26 cellular contexts compared by ENCODE assay signal in the genomic region with DNA sequence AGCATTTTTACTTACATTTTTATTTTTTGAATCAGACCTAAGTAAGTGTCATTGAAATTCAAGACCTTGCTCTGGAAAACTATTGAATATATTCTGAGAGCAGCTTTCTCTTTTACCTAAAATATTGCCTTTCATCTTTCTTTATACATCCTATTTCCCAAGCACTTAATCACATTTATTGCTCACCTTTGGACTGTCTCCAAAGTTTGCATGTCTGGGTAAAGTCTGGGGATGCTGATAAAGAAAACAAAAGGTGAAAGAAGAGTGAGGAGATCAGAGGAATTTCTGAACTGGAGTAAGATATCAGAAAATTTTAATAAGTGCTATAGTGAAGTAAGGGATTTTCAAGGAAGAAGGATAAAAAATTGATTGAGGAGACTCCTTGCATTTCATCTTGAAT.
"Had no signal": no experiment of that assay in that cellular context is flagged by ENCODE, and none has a peak within 500 bp of the region (broad histone marks: within the 10 kb centered on the region; RNA-seq: fewer than 3 reads in every experiment).

No MANE protein-coding gene starts in this region.

- H3K9me3 ChIP-seq: ascending aorta, body of pancreas, SJCRH30 had no signal

- H3K9me3 Mint-ChIP-seq: T-helper 1 cell treated with Interleukin-12 subunit alpha and Interleukin-12 subunit beta and Interleukin-4 antibody, amounts not matched to agents 30 μg/mL and 1 μg/mL, for 36 hours had no signal

- DNase-seq: activated CD4-positive, alpha-beta T cell treated with anti-CD3 and anti-CD28 coated beads for 48 hours; activated CD4-positive, alpha-beta T cell treated with anti-CD3 and anti-CD28 coated beads, Interleukin-2, amount 50 U/mL, for 4 hours; activated CD4-positive, CD25-positive, alpha-beta regulatory T cell treated with anti-CD3 and anti-CD28 coated beads, Interleukin-2, amount 50 U/mL, for 72 hours; activated CD8-positive, alpha-beta memory T cell treated with anti-CD3 and anti-CD28 coated beads, Interleukin-2, amount 50 U/mL, for 48 hours; activated CD8-positive, alpha-beta T cell treated with anti-CD3 and anti-CD28 coated beads, Interleukin-2, amount 10 ng/mL, durations not matched to agents 7 days and 5 days; activated naive CD4-positive, alpha-beta T cell; activated T-cell treated with anti-CD3 and anti-CD28 coated beads, Interleukin-2, amount 50 U/mL, for 1 hour; amniotic stem cell; body of pancreas; MM.1S; NCI-H1105; NCI-H1436; NCI-H1694 treated with DMSO at 0.1 percent for 48 hours; NCI-H2029 treated with DMSO at 0.1 percent for 48 hours; NCI-H345; NCI-H510A; NCI-H526 treated with DMSO at 0.1 percent for 48 hours; PC-9; SJCRH30; T-helper 9 cell had no signal

- H3K27ac ChIP-seq: ascending aorta, body of pancreas, cardiac muscle cell, PC-9, SJCRH30 had no signal

- H3K27me3 Mint-ChIP-seq: activated naive CD4-positive, alpha-beta T cell treated with anti-CD3 and anti-CD28 coated beads, Interleukin-2, amount 50 U/mL, for 24 hours had no signal

- H3K4me2 ChIP-seq: PC-9 had no signal

- H3K36me3 Mint-ChIP-seq: activated naive CD4-positive, alpha-beta T cell treated with anti-CD3 and anti-CD28 coated beads, Interleukin-2, amount 50 U/mL, for 24 hours had no signal

- ATAC-seq: activated CD8-positive, alpha-beta T cell treated with anti-CD3 and anti-CD28 coated beads, Interleukin-2, amount 10 ng/mL, durations not matched to agents 7 days and 5 days; body of pancreas; Right ventricle myocardium inferior; WTC11 had no signal

- H3K27me3 ChIP-seq: ascending aorta, body of pancreas, cardiac muscle cell, SJCRH30 had no signal

- H3K27ac Mint-ChIP-seq: activated CD8-positive, alpha-beta T cell treated with anti-CD3 and anti-CD28 coated beads, Interleukin-2, amount 10 ng/mL, durations not matched to agents 7 days and 5 days; activated naive CD4-positive, alpha-beta T cell treated with anti-CD3 and anti-CD28 coated beads, Interleukin-2, amount 50 U/mL, for 24 hours; T-helper 1 cell treated with Interleukin-12 subunit alpha and Interleukin-12 subunit beta and Interleukin-4 antibody, amounts not matched to agents 30 μg/mL and 1 μg/mL, for 36 hours; WTC11 had no signal

- H3K4me3 Mint-ChIP-seq: activated CD8-positive, alpha-beta T cell treated with anti-CD3 and anti-CD28 coated beads, Interleukin-2, amount 10 ng/mL, durations not matched to agents 7 days and 5 days; activated naive CD4-positive, alpha-beta T cell treated with anti-CD3 and anti-CD28 coated beads, Interleukin-2, amount 50 U/mL, for 24 hours; T-helper 1 cell treated with Interleukin-12 subunit alpha and Interleukin-12 subunit beta and Interleukin-4 antibody, amounts not matched to agents 30 μg/mL and 1 μg/mL, for 36 hours; WTC11 had no signal

- H3K4me1 Mint-ChIP-seq: activated naive CD4-positive, alpha-beta T cell treated with anti-CD3 and anti-CD28 coated beads, Interleukin-2, amount 50 U/mL, for 24 hours; WTC11 had no signal

- H3K36me3 ChIP-seq: ascending aorta, cardiac muscle cell, SJCRH30 had no signal

- H3K4me3 ChIP-seq: ascending aorta, body of pancreas, cardiac muscle cell, PC-9, SJCRH30 had no signal

- H2AFZ ChIP-seq: PC-9 had no signal

- H3K4me1 ChIP-seq: ascending aorta, body of pancreas, SJCRH30 had no signal
